ENCODE assay signal across 8 cellular contexts in genomic region chr19:11338569-11339253, GRCh38. TPM values are rescaled to one million over a fixed set of nuclear protein-coding genes. Genes with fewer than 3 reads are reported as not detected.
DNase-seq lines count a peak whose midpoint lies in the region; TF ChIP-seq lines count a peak whose summit lies in the region.

No MANE protein-coding gene starts in this region.

- no peak overlapping the region for H3K27ac Mint-ChIP-seq in nephron progenitor cell

- H3K27me3 Mint-ChIP-seq in nephron progenitor cell (ENCODE audit: low read depth, poor library complexity), result peaks cover 4% of the 10 kb centered on the region

- H3K9me3 Mint-ChIP-seq in nephron progenitor cell, result no peaks in the 10 kb centered on the region

- H3K4me1 Mint-ChIP-seq in nephron progenitor cell, result peaks cover 5% of the 10 kb centered on the region

- H3K27me3 ChIP-seq in BJ (ENCODE audit: control insufficient read depth, insufficient read depth, low read length), result no peaks in the 10 kb centered on the region

- peaks cover 9% of the 10 kb centered on the region for H3K36me3 ChIP-seq in BJ (ENCODE audit: control insufficient read depth, insufficient read depth, low read length)

- no peak for TF ChIP-seq POLR2A in NB4 (IDR thresholded peaks at IDR 0.05; ENCODE audit: extremely low read depth, insufficient read length)

- H3K4me3 ChIP-seq in BJ (ENCODE audit: low read depth, low read length) (peak overlapping the region; percentile 67), NB4 (ENCODE audit: low read depth, low read length) (peak overlapping the region; percentile 46), epithelial cell of esophagus (ENCODE audit: low read length) (peak overlapping the region; percentile 67)

- TF ChIP-seq CTCF in BJ (IDR thresholded peaks at IDR 0.05; ENCODE audit: insufficient read depth, low read depth, low read length) (no peak), NB4 (IDR thresholded peaks at IDR 0.05; ENCODE audit: low read depth, low read length) (no peak), epithelial cell of esophagus (IDR thresholded peaks at IDR 0.05; ENCODE audit: insufficient read depth, low read depth, low read length, missing control alignments) (no peak), nephron progenitor cell (IDR thresholded peaks at IDR 0.05) (no peak)

- H3K36me3 Mint-ChIP-seq in nephron progenitor cell (ENCODE audit: low read depth), result peaks cover 46% of the 10 kb centered on the region

- POLR2A ChIA-PET in BJ (lab: Charles Lee), result no interaction called here

- peak overlapping the region; percentile 82 for H3K4me3 Mint-ChIP-seq in nephron progenitor cell

- CTCF ChIA-PET in BJ (lab: Yijun Ruan, JAX), result interaction anchor here (0.6 to 2.2 kb wide), 4 partner anchors 31 to 144 kb away, joined by 3 to 10 read pairs (median 4); no protein-coding TSS in a partner anchor

- no peak for DNase-seq in BJ (ENCODE audit: low read depth)
- no peak for DNase-seq in NB4 (ENCODE audit: low read depth)
- peak; percentile 79 for DNase-seq in epithelial cell of esophagus (ENCODE audit: low read depth)
- DNase-seq in nephron progenitor cell, result no peak
- DNase-seq in effector CD4-positive, alpha-beta T cell, result no peak
- no peak for DNase-seq in NAMALWA (ENCODE audit: low spot score)
- no peak for DNase-seq in HuH-7 (ENCODE audit: low spot score)
- no peak for DNase-seq in Kasumi-1 (lab: John Stamatoyannopoulos, UW)

RNA-seq across cellular contexts. Expression of gene RAB3D, which starts 0.7 kb away (rescaled TPM):
- polyA plus RNA-seq in BJ (2011; rRNA removed), result 9.7 and 12.0 TPM in 2 replicates
- 23.2 and 35.4 TPM in 2 replicates for polyA minus RNA-seq in BJ (2011; rRNA and poly(A)+ RNA removed)

RNA-seq across cellular contexts. Expression of gene TMEM205, which starts 7.4 kb away (rescaled TPM):
- 89.8 and 107 TPM in 2 replicates for polyA plus RNA-seq in BJ (2011; rRNA removed)
- 40.9 and 68.0 TPM in 2 replicates for polyA minus RNA-seq in BJ (2011; rRNA and poly(A)+ RNA removed)

RNA-seq across cellular contexts. Expression of gene CCDC159, which starts 7.6 kb away (rescaled TPM):
- 16.3 and 21.4 TPM in 2 replicates for polyA plus RNA-seq in BJ (2011; rRNA removed)
- 5.5 and 7.2 TPM in 2 replicates for polyA minus RNA-seq in BJ (2011; rRNA and poly(A)+ RNA removed)

RNA-seq across cellular contexts. Expression of gene PLPPR2, which starts 16.5 kb away (rescaled TPM):
- polyA plus RNA-seq in BJ (2011; rRNA removed), result 19.2 and 30.5 TPM in 2 replicates
- 14.3 and 22.0 TPM in 2 replicates for polyA minus RNA-seq in BJ (2011; rRNA and poly(A)+ RNA removed)

RNA-seq across cellular contexts. Expression of gene SWSAP1, which starts 35.8 kb away (rescaled TPM):
- polyA plus RNA-seq in BJ (2011; rRNA removed), result 1.0 TPM in 2 replicates
- 0.14 and 0.57 TPM in 2 replicates for polyA minus RNA-seq in BJ (2011; rRNA and poly(A)+ RNA removed)
